Comparison of ENCODE assay signal across 16 cellular contexts in the genomic region with DNA sequence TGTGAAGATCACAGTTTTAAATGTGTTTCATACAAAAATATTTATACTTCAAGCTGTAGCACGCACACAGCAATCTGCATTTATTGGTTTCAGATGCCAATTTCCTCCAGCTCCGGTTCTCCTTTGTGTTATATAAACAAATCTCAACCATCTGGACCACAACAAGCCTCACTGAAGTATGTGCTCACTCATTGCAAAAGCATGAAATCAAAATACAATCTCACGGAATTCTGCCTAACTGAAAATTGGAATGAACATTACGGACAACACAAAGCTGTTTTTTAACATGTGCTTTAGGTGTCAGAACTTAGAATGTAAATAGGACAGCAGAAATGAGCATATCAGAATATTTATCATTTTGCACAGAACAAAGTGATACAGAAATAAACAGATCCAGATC. TPM values are rescaled to one million over a fixed set of nuclear protein-coding genes. Genes with fewer than 3 reads are reported as not detected.
A peak's percentile ranks its signal among the peaks of the same experiment; 100 is the strongest.
DNase-seq lines count a peak whose midpoint lies in the region; ATAC-seq and TF ChIP-seq lines count a peak whose summit lies in the region.
"Had no signal": no experiment of that assay in that cellular context is flagged by ENCODE, and none has a peak within 500 bp of the region (broad histone marks: within the 10 kb centered on the region; RNA-seq: fewer than 3 reads in every experiment).

No MANE protein-coding gene starts in this region.

- H3K18ac ChIP-seq in H9 (ENCODE audit: insufficient read length, low read depth, low read length), result no peak overlapping the region

- DNase-seq in AG04449 (ENCODE audit: low read depth, low spot score) (peak; percentile 57), GM04504 (ENCODE audit: low read depth) (peak; percentile 82), astrocyte of the spinal cord (ENCODE audit: low read depth, low spot score) (peak; percentile 66), iris pigment epithelial cell (ENCODE audit: low read depth) (peak; percentile 88), H9 (no peak), PC-3 (no peak), NCI-H1092 (lab: John Stamatoyannopoulos, UW) (no peak)
- DNase-seq: activated CD4-positive, alpha-beta T cell treated with anti-CD3 and anti-CD28 coated beads for 4 hours; activated T-cell treated with anti-CD3 and anti-CD28 coated beads, Interleukin-2, amount 50 U/mL, for 48 hours; BE2C; OCI-M1; ovary; upper lobe of left lung had no signal

- H2BK5ac ChIP-seq in H9 (ENCODE audit: insufficient read length, low read length), result no peak overlapping the region

- no CpG with 5 or more reads among the region's 4 CpGs for WGBS in H9 (ENCODE audit: extremely low coverage, insufficient read length, low lambda C conversion rate)

- H3K14ac ChIP-seq in H9 (ENCODE audit: insufficient read depth, low read length), result no peak overlapping the region

- H3K27me3 Mint-ChIP-seq in H9 (ENCODE audit: low read depth), result no peaks in the 10 kb centered on the region

- H3K4me1 ChIP-seq in H9 (ENCODE audit: insufficient read depth, low read length) (no peaks in the 10 kb centered on the region), PC-3 (ENCODE audit: insufficient read depth, low read length) (no peaks in the 10 kb centered on the region)
- H3K4me1 ChIP-seq: BE2C had no signal

- H3K27ac ChIP-seq in H9 (ENCODE audit: insufficient read length, low read depth, low read length) (no peak overlapping the region), PC-3 (ENCODE audit: low read length) (no peak overlapping the region)
- H3K27ac ChIP-seq: ovary, upper lobe of left lung had no signal

- H3K79me2 ChIP-seq in H9 (ENCODE audit: insufficient read depth, low read length) (no peaks in the 10 kb centered on the region), PC-3 (ENCODE audit: low read length) (no peaks in the 10 kb centered on the region)

- in situ Hi-C loops in astrocyte of the spinal cord (cut with HindIII; ENCODE audit: low sequenced_read_pairs), result no loop called here

- POLR2A ChIA-PET in AG04449 (lab: Yijun Ruan, JAX), result interaction anchor here (1.2 kb wide), 1 partner anchor 21 kb away, joined by 3 read pairs; no protein-coding TSS in a partner anchor
- POLR2A ChIA-PET in PC-3 (lab: Charles Lee; ENCODE audit: unreplicated experiment), result no interaction called here

- H2AFZ ChIP-seq in H9 (ENCODE audit: low read length) (no peak overlapping the region), PC-3 (ENCODE audit: low read length) (no peak overlapping the region)

- peaks cover 3% of the 10 kb centered on the region in 2 experiments; a peak in 3 of 5 replicates for H3K9me3 Mint-ChIP-seq in H9

- ATAC-seq in PC-3, result no peak
- ATAC-seq in GM21529 (IDR thresholded peaks at IDR 0.05; ENCODE audit: unreplicated experiment), result no peak
- ATAC-seq: HCT116 had no signal

- no peak overlapping the region for H3K4me3 Mint-ChIP-seq in H9
- H3K4me3 Mint-ChIP-seq: memory B cell had no signal

- no peak overlapping the region; the same call in 1 of the 2 replicates for H3K4me3 ChIP-seq in AG04449 (ENCODE audit: low read depth, low read length)
- no peak overlapping the region for H3K4me3 ChIP-seq in astrocyte of the spinal cord (ENCODE audit: low read depth, low read length)
- H3K4me3 ChIP-seq in PC-3 (ENCODE audit: low read length), result no peak overlapping the region
- H3K4me3 ChIP-seq: ovary, upper lobe of left lung had no signal

- no peaks in the 10 kb centered on the region for H3K23me2 ChIP-seq in H9 (ENCODE audit: insufficient read length, low read depth, low read length, poor library complexity, severe bottlenecking)

- H4K20me1 ChIP-seq in H9 (ENCODE audit: control insufficient read depth, insufficient read depth, insufficient read length) (no peaks in the 10 kb centered on the region), PC-3 (ENCODE audit: low read length) (no peaks in the 10 kb centered on the region)

- H2AK5ac ChIP-seq in H9 (ENCODE audit: insufficient read length, low read length), result no peak overlapping the region

- peaks cover 0 to 2% (median 0%) of the 10 kb centered on the region in 3 experiments; a peak in 1 of 7 replicates for H3K36me3 Mint-ChIP-seq in H9 (ENCODE audit: insufficient read depth in 1 of 3, low read depth in 3 of 3)
- H3K36me3 Mint-ChIP-seq: memory B cell had no signal

- H3K79me1 ChIP-seq in H9 (ENCODE audit: insufficient read depth, low read depth, low read length, poor library complexity, severe bottlenecking), result no peaks in the 10 kb centered on the region

- H3K56ac ChIP-seq in H9 (ENCODE audit: insufficient read length, low read depth, low read length), result no peak overlapping the region

- no peak overlapping the region for H4K91ac ChIP-seq in H9 (ENCODE audit: insufficient read length, low read depth, low read length)

- H3K27me3 ChIP-seq in H9 (ENCODE audit: insufficient read depth, low read length) (no peaks in the 10 kb centered on the region), PC-3 (ENCODE audit: low read length) (peaks cover 27% of the 10 kb centered on the region)
- H3K27me3 ChIP-seq: BE2C, ovary, upper lobe of left lung had no signal

- H3K4me1 Mint-ChIP-seq in H9, result no peaks in the 10 kb centered on the region
- H3K4me1 Mint-ChIP-seq: memory B cell had no signal

- no peak overlapping the region for H3K27ac Mint-ChIP-seq in H9
- H3K27ac Mint-ChIP-seq: memory B cell had no signal

- no peak overlapping the region for H2BK12ac ChIP-seq in H9 (ENCODE audit: insufficient read length, low read depth, low read length)

- no peak overlapping the region for H3K4ac ChIP-seq in H9 (ENCODE audit: low read depth, low read length)

- no peaks in the 10 kb centered on the region for H3K36me3 ChIP-seq in PC-3 (ENCODE audit: low read depth, low read length)
- H3K36me3 ChIP-seq: BE2C, ovary, upper lobe of left lung had no signal

- H2BK20ac ChIP-seq in H9 (ENCODE audit: low read depth, low read length, poor library complexity, severe bottlenecking), result no peak overlapping the region

- H3K23ac ChIP-seq in H9 (ENCODE audit: insufficient read length, low read depth, low read length), result no peak overlapping the region

- no peaks in the 10 kb centered on the region for H3F3A ChIP-seq in PC-3 (ENCODE audit: low read length, unreplicated experiment)

- H4K8ac ChIP-seq in H9 (replicated peaks; ENCODE audit: insufficient read length, low read depth, low read length), result no peak overlapping the region

- no peaks in the 10 kb centered on the region for H3K9me3 ChIP-seq in H9 (ENCODE audit: control insufficient read depth, low read depth, low read length)
- H3K9me3 ChIP-seq in PC-3 (ENCODE audit: low read length), result no peaks in the 10 kb centered on the region
- H3K9me3 ChIP-seq: BE2C, ovary had no signal

- BruUV-seq in PC-3 (replicated peaks; lab: Mats Ljungman, UMichigan), result no TSS peak

- intact Hi-C loops in PC-3 (cut with micrococcal nuclease), result no loop called here

- no peak for TF ChIP-seq CTCF in AG04449 (IDR thresholded peaks at IDR 0.05; ENCODE audit: insufficient read depth, low read length, missing control alignments)
- TF ChIP-seq CTCF in astrocyte of the spinal cord (IDR thresholded peaks at IDR 0.05; ENCODE audit: low read depth, low read length), result no peak
- no peak for TF ChIP-seq CTCF in H9 (conservative IDR thresholded peaks at IDR 0.05)
- TF ChIP-seq CTCF in PC-3 (conservative IDR thresholded peaks at IDR 0.05; ENCODE audit: low read depth, low read length), result no peak

- H3T11ph ChIP-seq in H9 (ENCODE audit: low read length), result no peak overlapping the region

- no peak overlapping the region for H2BK120ac ChIP-seq in H9 (ENCODE audit: low read depth, low read length, poor library complexity, severe bottlenecking)

- CTCF ChIA-PET in AG04449 (lab: Yijun Ruan, JAX), result interaction anchor here (0.8 kb wide), 1 partner anchor 14 kb away, joined by 3 read pairs; no protein-coding TSS in a partner anchor
- CTCF ChIA-PET in PC-3 (lab: Charles Lee), result no interaction called here

- no peaks in the 10 kb centered on the region for H3K9me2 ChIP-seq in PC-3 (replicated peaks; ENCODE audit: low read length)

- no peak overlapping the region for H4K5ac ChIP-seq in H9 (ENCODE audit: insufficient read length, low read depth, low read length)

- H2BK15ac ChIP-seq in H9 (ENCODE audit: low read depth, low read length), result no peak overlapping the region

- H3K4me2 ChIP-seq in H9 (ENCODE audit: insufficient read depth, insufficient read length, low read length) (no peak overlapping the region), PC-3 (ENCODE audit: low read length) (no peak overlapping the region)

- H3K9ac ChIP-seq in H9 (ENCODE audit: extremely low read depth, insufficient read length, low read length), result no peak overlapping the region
- H3K9ac ChIP-seq in PC-3 (ENCODE audit: low read length), result no peak overlapping the region

RNA-seq across cellular contexts. Expression of a gene that starts 38.0 kb away (rescaled TPM):
- total RNA-seq in H9 (2021), result 3.0 TPM in 2 replicates
- not detected in 2 replicates for total RNA-seq in PC-3 (2014; rRNA removed)

Comparison
In these comparisons a context has a peak if more than half of its experiments do, and no peak if none do; other contexts are left out.
1. DNase-seq: peak in AG04449 (single experiment), GM04504 (single experiment), astrocyte of the spinal cord (single experiment) and iris pigment epithelial cell (single experiment); none in H9 (single experiment), PC-3 (single experiment) and NCI-H1092 (single experiment).